In the genomic region with DNA sequence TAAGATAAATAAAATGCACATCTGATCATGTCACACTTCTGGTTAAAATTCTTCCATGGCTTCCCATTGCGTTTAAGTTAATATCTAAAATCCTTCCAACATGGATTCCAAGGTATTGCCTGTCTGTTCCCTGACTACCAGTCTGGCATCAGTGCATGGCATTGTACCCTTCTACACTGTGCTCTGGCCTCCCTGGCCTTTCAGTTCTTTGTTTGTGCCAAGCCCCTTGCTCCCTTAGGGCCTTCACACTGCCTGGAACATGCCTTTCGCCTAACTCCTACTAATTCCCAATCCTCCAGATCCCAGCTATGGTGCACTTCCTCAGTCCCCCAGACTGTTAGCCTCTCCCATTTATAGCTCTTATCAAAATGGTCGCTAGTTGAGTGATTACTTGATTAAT, we compare ENCODE assay signal across 25 cellular contexts. TPM values are rescaled to one million over a fixed set of nuclear protein-coding genes. Genes with fewer than 3 reads are reported as not detected.
A peak's percentile ranks its signal among the peaks of the same experiment; 100 is the strongest.
DNase-seq lines count a peak whose midpoint lies in the region; ATAC-seq and TF ChIP-seq lines count a peak whose summit lies in the region.
"Had no signal": no experiment of that assay in that cellular context is flagged by ENCODE, and none has a peak within 500 bp of the region (broad histone marks: within the 10 kb centered on the region; RNA-seq: fewer than 3 reads in every experiment).

No MANE protein-coding gene starts in this region.

- H4K20me1 ChIP-seq in mammary epithelial cell (ENCODE audit: insufficient read depth, low read length) = no peaks in the 10 kb centered on the region

- H3K27ac ChIP-seq in mammary epithelial cell (ENCODE audit: insufficient read depth, low read depth, low read length) (no peak overlapping the region), esophagus squamous epithelium (peak overlapping the region in 3 of 4 donors; percentile 40 to 64 (median 57)), parathyroid adenoma (peak overlapping the region; percentile 78), transverse colon (peak overlapping the region; percentile 30 to 97 (median 69))
- H3K27ac ChIP-seq: BLaER1 treated with 17β-estradiol and CSF1 and Interleukin-3, amounts not matched to agents 10 nM and 100 nM; colonic mucosa; PC-9; SK-N-MC had no signal

- H3K27me3 ChIP-seq in mammary epithelial cell (ENCODE audit: insufficient read depth, low read length) (no peaks in the 10 kb centered on the region), esophagus squamous epithelium (no peaks in the 10 kb centered on the region), parathyroid adenoma (ENCODE audit: control insufficient read depth, insufficient read depth, low read length) (no peaks in the 10 kb centered on the region), transverse colon (no peaks in the 10 kb centered on the region)
- H3K27me3 ChIP-seq: BLaER1 treated with 17β-estradiol and CSF1 and Interleukin-3, amounts not matched to agents 10 nM and 100 nM; colonic mucosa had no signal

- H3K27ac Mint-ChIP-seq in MCF 10A (ENCODE audit: low read depth, unreplicated experiment) = peak overlapping the region; percentile 70
- H3K27ac Mint-ChIP-seq: activated CD4-positive, alpha-beta T cell treated with anti-CD3 and anti-CD28 coated beads, Interleukin-2, amount 10 ng/mL, durations not matched to agents 24 days and 14 days; mesothelial cell of epicardium had no signal

- intact Hi-C loops in MCF 10A (cut with micrococcal nuclease) (no loop called here), mammary epithelial cell (cut with micrococcal nuclease) (no loop called here), esophagus squamous epithelium (cut with DNase I) (no loop called here), transverse colon (cut with DNase I; ENCODE audit: low total_unique reads) (no loop called here)

- POLR2A ChIA-PET in MCF 10A (lab: Yijun Ruan, JAX) = interaction anchor here (1.6 kb wide), 1 partner anchor 18 kb away, joined by 4 read pairs; no protein-coding TSS in a partner anchor

- H3K9ac ChIP-seq in mammary epithelial cell (ENCODE audit: insufficient read depth, low read length) (no peak overlapping the region), parathyroid adenoma (no peak overlapping the region)
- H3K9ac ChIP-seq: BLaER1 treated with 17β-estradiol and CSF1 and Interleukin-3, amounts not matched to agents 10 nM and 100 nM had no signal

- TF ChIP-seq CTCF in MCF 10A (IDR thresholded peaks at IDR 0.05; ENCODE audit: unreplicated experiment) = no peak
- TF ChIP-seq CTCF in mammary epithelial cell (conservative IDR thresholded peaks at IDR 0.05 in 1 of 2, IDR thresholded peaks at IDR 0.05 in 1 of 2; ENCODE audit: extremely low read depth in 1 of 2, insufficient read depth in 1 of 2, low read depth in 1 of 2, low read length in 2 of 2) = no peak
- no peak for TF ChIP-seq CTCF in esophagus squamous epithelium (IDR thresholded peaks at IDR 0.05)
- TF ChIP-seq CTCF in parathyroid adenoma (IDR thresholded peaks at IDR 0.05) = no peak
- TF ChIP-seq CTCF in transverse colon (IDR thresholded peaks at IDR 0.05) = no peak

- DNase-seq in MCF 10A (ENCODE audit: unreplicated experiment) = no peak
- no peak for DNase-seq in mammary epithelial cell
- no peak for DNase-seq in esophagus squamous epithelium (lab: John Stamatoyannopoulos, UW)
- DNase-seq in transverse colon = no peak
- DNase-seq in hippocampal formation (lab: John Stamatoyannopoulos, UW) = no peak
- DNase-seq: 8988T; activated CD8-positive, alpha-beta memory T cell treated with anti-CD3 and anti-CD28 coated beads, Interleukin-2, amount 50 U/mL, for 48 hours; activated gamma-delta T cell treated with Interleukin-2 at 50 U/mL for 16 hours; colonic mucosa; DMS53; KBM-7; NCI-H524 treated with DMSO at 0.1 percent for 48 hours; PC-9; stimulated activated CD4-positive, alpha-beta T cell treated with anti-CD3 and anti-CD28 coated beads, Interleukin-1b, Interleukin-23, amount 100 ng/mL, for 48 hours; T1000 had no signal

- H3K4me3 Mint-ChIP-seq in MCF 10A (ENCODE audit: unreplicated experiment) = no peak overlapping the region
- H3K4me3 Mint-ChIP-seq: activated CD4-positive, alpha-beta T cell treated with anti-CD3 and anti-CD28 coated beads, Interleukin-2, amount 10 ng/mL, durations not matched to agents 24 days and 14 days; mesothelial cell of epicardium had no signal

- ATAC-seq in GM19324 (IDR thresholded peaks at IDR 0.05; ENCODE audit: low FRiP score, unreplicated experiment) (no peak), HG03521 (IDR thresholded peaks at IDR 0.05; ENCODE audit: unreplicated experiment) (no peak)

- H3K27me3 Mint-ChIP-seq in MCF 10A (ENCODE audit: insufficient read depth, unreplicated experiment) = no peaks in the 10 kb centered on the region
- H3K27me3 Mint-ChIP-seq: activated CD4-positive, alpha-beta T cell treated with anti-CD3 and anti-CD28 coated beads, Interleukin-2, amount 10 ng/mL, durations not matched to agents 24 days and 14 days had no signal

- H3K36me3 ChIP-seq in mammary epithelial cell (ENCODE audit: insufficient read depth, low read length) = peaks cover 5% of the 10 kb centered on the region
- peaks cover 0 to 38% (median 0%) of the 10 kb centered on the region in 3 donors for H3K36me3 ChIP-seq in esophagus squamous epithelium
- no peaks in the 10 kb centered on the region for H3K36me3 ChIP-seq in parathyroid adenoma (ENCODE audit: control insufficient read depth, insufficient read depth, low read length)
- peaks cover 0 to 22% (median 10%) of the 10 kb centered on the region in 4 donors for H3K36me3 ChIP-seq in transverse colon
- H3K36me3 ChIP-seq: colonic mucosa had no signal

- H3K4me3 ChIP-seq in mammary epithelial cell (replicated peaks in 1 of 3; ENCODE audit: insufficient read depth in 1 of 3, low read depth in 2 of 3, low read length in 3 of 3) = no peak overlapping the region
- H3K4me3 ChIP-seq in esophagus squamous epithelium = no peak overlapping the region
- H3K4me3 ChIP-seq in parathyroid adenoma (ENCODE audit: low read depth, low read length) = no peak overlapping the region
- no peak overlapping the region for H3K4me3 ChIP-seq in transverse colon
- H3K4me3 ChIP-seq: BLaER1 treated with 17β-estradiol and CSF1 and Interleukin-3, amounts not matched to agents 10 nM and 100 nM; colonic mucosa; PC-9; SK-N-MC had no signal

- peaks cover 30% of the 10 kb centered on the region for H3K4me1 Mint-ChIP-seq in MCF 10A (ENCODE audit: insufficient read depth, unreplicated experiment)

- H2AFZ ChIP-seq in mammary epithelial cell (ENCODE audit: low read depth, low read length) = no peak overlapping the region
- H2AFZ ChIP-seq in parathyroid adenoma = no peak overlapping the region
- H2AFZ ChIP-seq: PC-9 had no signal

- BruUV-seq in MCF 10A (replicated peaks; lab: Mats Ljungman, UMichigan) (no TSS peak), mammary epithelial cell (replicated peaks; lab: Mats Ljungman, UMichigan) (no TSS peak)

- no peak for TF ChIP-seq EP300 in transverse colon (IDR thresholded peaks at IDR 0.05; ENCODE audit: low read depth)

- peaks cover 38% of the 10 kb centered on the region for H3K36me3 Mint-ChIP-seq in MCF 10A (ENCODE audit: insufficient read depth, unreplicated experiment)

- H3K4me2 ChIP-seq in mammary epithelial cell (ENCODE audit: insufficient read depth, low read depth, low read length) = no peak overlapping the region
- H3K4me2 ChIP-seq in parathyroid adenoma (ENCODE audit: low read length) = no peak overlapping the region
- H3K4me2 ChIP-seq: PC-9 had no signal

- dilution Hi-C loops in mammary epithelial cell (cut with HindIII; ENCODE audit: low sequenced_read_pairs) = no loop called here

- in situ Hi-C loops in mammary epithelial cell (cut with MboI; ENCODE audit: low sequenced_read_pairs in 2 of 2) (no loop called here), transverse colon (cut with MboI; ENCODE audit: low pct_ligation_motif_present in 1 of 4, low pct_unique_long_range_greater_than_20kb in 1 of 4, low sequenced_read_pairs in 3 of 4) (no loop called here)

- no peaks in the 10 kb centered on the region for H3K9me3 Mint-ChIP-seq in MCF 10A (ENCODE audit: unreplicated experiment)
- H3K9me3 Mint-ChIP-seq: activated CD4-positive, alpha-beta T cell treated with anti-CD3 and anti-CD28 coated beads, Interleukin-2, amount 10 ng/mL, durations not matched to agents 24 days and 14 days; mesothelial cell of epicardium had no signal

- H3K9me3 ChIP-seq in mammary epithelial cell (replicated peaks; ENCODE audit: insufficient read depth, low read length) = no peaks in the 10 kb centered on the region
- H3K9me3 ChIP-seq in esophagus squamous epithelium = no peaks in the 10 kb centered on the region
- H3K9me3 ChIP-seq in parathyroid adenoma (ENCODE audit: control insufficient read depth, low read length) = no peaks in the 10 kb centered on the region
- no peaks in the 10 kb centered on the region for H3K9me3 ChIP-seq in transverse colon
- H3K9me3 ChIP-seq: BLaER1 treated with 17β-estradiol and CSF1 and Interleukin-3, amounts not matched to agents 10 nM and 100 nM; colonic mucosa had no signal

- no peak for TF ChIP-seq POLR2A in esophagus squamous epithelium (IDR thresholded peaks at IDR 0.05)
- TF ChIP-seq POLR2A in transverse colon (IDR thresholded peaks at IDR 0.05) = no peak

- CTCF ChIA-PET in MCF 10A (lab: Yijun Ruan, JAX) = interaction anchor here (2.2 to 2.4 kb wide), 2 partner anchors 9 to 231 kb away, joined by 7 to 9 read pairs; no protein-coding TSS in a partner anchor
- CTCF ChIA-PET in mammary epithelial cell (lab: Charles Lee; ENCODE audit: low non-redundant PET) = no interaction called here

- H3K4me1 ChIP-seq in mammary epithelial cell (ENCODE audit: insufficient read depth, low read length) (peaks cover 5% of the 10 kb centered on the region), esophagus squamous epithelium (peaks cover 11 to 99% (median 39%) of the 10 kb centered on the region in 3 donors), parathyroid adenoma (peaks cover 26% of the 10 kb centered on the region), transverse colon (peaks cover 28 to 69% (median 54%) of the 10 kb centered on the region in 4 donors)

- H3K79me2 ChIP-seq in mammary epithelial cell (ENCODE audit: insufficient read depth, low read length) = peaks cover 51% of the 10 kb centered on the region
- peaks cover 45% of the 10 kb centered on the region for H3K79me2 ChIP-seq in parathyroid adenoma

- WGBS in mammary epithelial cell (ENCODE audit: low coverage, missing lambda C conversion rate) = 60% methylated on average over 3 of the region's 3 CpGs
- whole genome bisulfite sequencing in esophagus squamous epithelium, 2 donors = 87 to 91% methylated on average over 3 of the region's 3 CpGs
- 76 to 84% methylated on average over 2 to 3 of the region's 3 CpGs for WGBS in transverse colon (ENCODE audit: low coverage in 1 of 2), 2 donors

RNA-seq across cellular contexts. Expression of gene CIPC, which starts 6.3 kb away (rescaled TPM):
- 9.7 and 11.4 TPM in 2 replicates for total RNA-seq in MCF 10A (2022)
- total RNA-seq in mammary epithelial cell = 10 to 100 TPM; 11.6 to 30.2 TPM
- 9.9 TPM for polyA plus RNA-seq in mammary epithelial cell
- 14.5 TPM for polyA minus RNA-seq in mammary epithelial cell
- 10 to 100 TPM; 17.1 to 38.3 (median 32.6) TPM for total RNA-seq in esophagus squamous epithelium
- 10 to 100 TPM; 30.8 to 97.1 (median 67.8) TPM for total RNA-seq in transverse colon

RNA-seq across cellular contexts. Expression of gene ZDHHC22, which starts 37.2 kb away (rescaled TPM):
- total RNA-seq in MCF 10A (2022) (not detected in 2 replicates), mammary epithelial cell (not detected), esophagus squamous epithelium (not detected), transverse colon (under 1 TPM in 1 of 4 donors, not detected in 3; 0.14 TPM)
- polyA plus RNA-seq in mammary epithelial cell = not detected
- polyA minus RNA-seq in mammary epithelial cell = not detected
- total RNA-seq: activated CD4-positive, alpha-beta T cell treated with anti-CD3 and anti-CD28 coated beads, Interleukin-2, amount 10 ng/mL, durations not matched to agents 24 days and 14 days; epithelial cell of proximal tubule; H4; mesothelial cell of epicardium; PC-9; sciatic nerve had no signal
